8 cellular contexts compared by ENCODE assay signal in genomic region chr12:7189398-7190267, GRCh38.
A peak's percentile ranks its signal among the peaks of the same experiment; 100 is the strongest.
DNase-seq lines count a peak whose midpoint lies in the region; ATAC-seq and TF ChIP-seq lines count a peak whose summit lies in the region.

TSS of gene PEX5 (plus strand) at chr12:7189686. CDS start at chr12:7190378, 692 bp downstream.

- no peaks in the 10 kb centered on the region for H3K27me3 Mint-ChIP-seq in central memory CD8-positive, alpha-beta T cell

- peak within 1 kb of the TSS; percentile 98 for H3K27ac Mint-ChIP-seq in central memory CD8-positive, alpha-beta T cell (ENCODE audit: low read depth)

- DNase-seq in AG09309 (ENCODE audit: low read depth) (peak; percentile 70), NCI-H345 (lab: John Stamatoyannopoulos, UW) (peak; percentile 94), iris pigment epithelial cell (ENCODE audit: low read depth) (peak; percentile 94)
- DNase-seq in central memory CD8-positive, alpha-beta T cell (ENCODE audit: low spot score in 2 of 2) = peak; percentile 42 to 69
- DNase-seq in stimulated activated CD4-positive, alpha-beta T cell treated with anti-CD3 and anti-CD28 coated beads, Interleukin-12 subunit alpha, Interleukin-12 subunit beta, amount 100 ng/mL, for 24 hours (ENCODE audit: low read depth in 2 of 2) = peak; percentile 67 to 75

- H3K4me1 Mint-ChIP-seq in central memory CD8-positive, alpha-beta T cell = peaks cover 48% of the 10 kb centered on the region

- H3K4me3 ChIP-seq in AG09309 (ENCODE audit: control insufficient read depth, low read depth, low read length) = peak within 1 kb of the TSS; percentile 97

- no peak for TF ChIP-seq CTCF in AG09309 (IDR thresholded peaks at IDR 0.05; ENCODE audit: control insufficient read depth, insufficient read depth, low read depth, low read length, missing control alignments)

- ATAC-seq in GM19023 (IDR thresholded peaks at IDR 0.05; ENCODE audit: unreplicated experiment) (peak; percentile 95), HG03280 (IDR thresholded peaks at IDR 0.05; ENCODE audit: unreplicated experiment) (peak; percentile 96)
- ATAC-seq in activated CD4-positive, CD25-positive, alpha-beta regulatory T cell treated with anti-CD3 and anti-CD28 coated beads, Interleukin-2, amount 50 U/mL, for 24 hours = peak; percentile 98
- ATAC-seq in central memory CD8-positive, alpha-beta T cell (replicated peaks; ENCODE audit: extremely low read depth, poor library complexity, severe bottlenecking) = peak; percentile 98

- peaks cover 10% of the 10 kb centered on the region for H3K36me3 Mint-ChIP-seq in central memory CD8-positive, alpha-beta T cell (ENCODE audit: insufficient read depth)

- H3K4me3 Mint-ChIP-seq in central memory CD8-positive, alpha-beta T cell = peak within 1 kb of the TSS; percentile 97

- no peaks in the 10 kb centered on the region for H3K9me3 Mint-ChIP-seq in central memory CD8-positive, alpha-beta T cell

Comparison
In these comparisons a context has a peak if more than half of its experiments do, and no peak if none do; other contexts are left out.
1. Peak in every context shown above with its lines: DNase-seq, ATAC-seq and H3K4me3 ChIP-seq.